ENCODE assay signal across 8 cellular contexts in the genomic region with DNA sequence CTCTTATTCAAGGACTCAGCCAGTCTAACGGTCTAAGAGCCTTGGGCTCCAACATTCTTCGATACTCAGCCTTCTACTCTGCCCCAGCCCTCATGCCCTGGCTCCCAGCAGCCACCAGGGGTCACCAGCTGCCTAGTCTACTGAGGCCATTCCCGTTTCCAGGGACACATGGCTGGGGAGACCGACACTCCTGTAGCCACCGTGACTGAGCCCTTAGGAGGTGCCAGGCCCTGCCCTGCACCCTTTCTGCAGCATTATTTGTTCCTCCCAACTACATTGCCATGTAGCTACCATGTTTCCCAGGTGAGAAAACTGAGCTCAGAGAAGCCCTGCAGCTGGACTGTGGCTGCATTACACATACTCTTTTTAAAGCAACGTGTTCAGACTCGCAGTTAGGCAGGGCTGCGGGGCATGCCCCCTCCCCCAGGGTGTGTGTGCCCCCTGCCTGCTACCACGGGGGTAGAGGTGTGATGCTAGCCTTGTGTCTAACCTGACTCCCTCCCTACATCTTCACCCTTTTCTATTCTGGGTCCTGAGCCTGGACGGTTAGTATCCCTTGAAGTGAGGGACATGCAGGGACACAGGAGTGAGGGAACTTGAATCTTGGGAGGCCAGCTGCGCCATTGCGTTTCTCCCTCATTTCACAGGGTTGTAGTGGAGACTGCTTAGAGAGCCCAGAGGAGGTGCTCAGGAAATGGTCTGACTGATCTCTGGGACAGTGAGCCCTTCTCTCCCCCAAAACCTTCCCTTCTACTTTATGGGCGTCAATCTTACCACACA. TPM values are rescaled to one million over a fixed set of nuclear protein-coding genes. Genes with fewer than 3 reads are reported as not detected.
DNase-seq lines count a peak whose midpoint lies in the region; ATAC-seq and TF ChIP-seq lines count a peak whose summit lies in the region.
"Had no signal": no experiment of that assay in that cellular context is flagged by ENCODE, and none has a peak within 500 bp of the region (broad histone marks: within the 10 kb centered on the region; RNA-seq: fewer than 3 reads in every experiment).

No MANE protein-coding gene starts in this region.

- no peak overlapping the region for H3K27ac ChIP-seq in SK-N-MC
- H3K27ac ChIP-seq in left ventricle myocardium inferior (replicated peaks), result peak overlapping the region; percentile 95
- H3K27ac ChIP-seq: epithelial cell of prostate had no signal

- peak; percentile 97 for TF ChIP-seq CTCF in left ventricle myocardium inferior (IDR thresholded peaks at IDR 0.05; ENCODE audit: borderline replicate concordance)

- no peak for ATAC-seq in GM19452 (IDR thresholded peaks at IDR 0.05; ENCODE audit: unreplicated experiment)

- peaks cover under 1% of the 10 kb centered on the region for H3K36me3 ChIP-seq in SK-N-MC (ENCODE audit: insufficient read depth, low read length)
- H3K36me3 ChIP-seq in left ventricle myocardium inferior, result no peaks in the 10 kb centered on the region

- peak; percentile 12 for TF ChIP-seq POLR2A in GM10847 (IDR thresholded peaks at IDR 0.05; ENCODE audit: extremely low read depth, insufficient read length)

- intact Hi-C loops in left ventricle myocardium inferior (cut with micrococcal nuclease), result loop anchor here (5.0 kb wide), 1 partner anchor 346 kb away; no protein-coding TSS in a partner anchor

- DNase-seq in NCI-H1092 (lab: John Stamatoyannopoulos, UW), result peak; percentile 82
- DNase-seq in SK-N-MC (ENCODE audit: low read depth, low spot score), result no peak
- DNase-seq in amygdala (lab: John Stamatoyannopoulos, UW), result peak in 53 of 56 donors; percentile 31 to 90 (median 71)
- peak; percentile 87 for DNase-seq in left ventricle myocardium inferior
- DNase-seq in renal cortical epithelial cell (ENCODE audit: low read depth), result peak; percentile 52

- peaks cover 72% of the 10 kb centered on the region for H3K4me1 ChIP-seq in left ventricle myocardium inferior

- no peaks in the 10 kb centered on the region for H3K9me3 ChIP-seq in SK-N-MC (ENCODE audit: low read depth, low read length)
- H3K9me3 ChIP-seq in left ventricle myocardium inferior (replicated peaks), result no peaks in the 10 kb centered on the region

- H3K9ac ChIP-seq in SK-N-MC (ENCODE audit: insufficient read length), result peak overlapping the region; percentile 20

- H3K27me3 ChIP-seq in left ventricle myocardium inferior (ENCODE audit: low read depth), result no peaks in the 10 kb centered on the region

- H3K4me3 ChIP-seq in SK-N-MC (no peak overlapping the region), left ventricle myocardium inferior (no peak overlapping the region)

RNA-seq across cellular contexts. Expression of gene ATG16L2, which starts 17.5 kb away (rescaled TPM):
- total RNA-seq in left ventricle myocardium inferior, result 14.4 TPM
- total RNA-seq in renal cortical epithelial cell, result 15.3 and 16.1 TPM in 2 replicates

RNA-seq across cellular contexts. Expression of gene STARD10, which starts 37.9 kb away (rescaled TPM):
- total RNA-seq in left ventricle myocardium inferior, result 93.6 TPM
- total RNA-seq in renal cortical epithelial cell, result 41.8 and 108 TPM in 2 replicates
